13 cellular contexts compared by ENCODE assay signal in genomic region chr15:66115568-66116206, GRCh38.
DNase-seq lines count a peak whose midpoint lies in the region; ATAC-seq and TF ChIP-seq lines count a peak whose summit lies in the region.
"Had no signal": no experiment of that assay in that cellular context is flagged by ENCODE, and none has a peak within 500 bp of the region (broad histone marks: within the 10 kb centered on the region; RNA-seq: fewer than 3 reads in every experiment).

No MANE protein-coding gene starts in this region.

- peaks cover 2% of the 10 kb centered on the region for H3K4me1 Mint-ChIP-seq in memory B cell

- ATAC-seq in memory B cell (ENCODE audit: low read depth) = peak; percentile 17
- ATAC-seq in HG03025 (IDR thresholded peaks at IDR 0.05; ENCODE audit: low FRiP score, unreplicated experiment) = no peak

- no peak for TF ChIP-seq POLR2A in vagina (IDR thresholded peaks at IDR 0.05)

- H3K27ac Mint-ChIP-seq in memory B cell = no peak overlapping the region
- H3K27ac Mint-ChIP-seq: neural progenitor cell had no signal

- no peak overlapping the region for H3K4me3 Mint-ChIP-seq in memory B cell
- H3K4me3 Mint-ChIP-seq: neural progenitor cell had no signal

- H3K27me3 Mint-ChIP-seq in memory B cell = peaks cover 16% of the 10 kb centered on the region

- H3K36me3 ChIP-seq in vagina = no peaks in the 10 kb centered on the region
- H3K36me3 ChIP-seq: MG63, neural progenitor cell, stomach had no signal

- no peak overlapping the region for H3K27ac ChIP-seq in vagina
- H3K27ac ChIP-seq: epithelial cell of prostate, neural progenitor cell, stomach had no signal

- no peaks in the 10 kb centered on the region for H3K9me3 ChIP-seq in vagina
- H3K9me3 ChIP-seq: MG63, stomach had no signal

- H3K36me3 Mint-ChIP-seq in memory B cell = no peaks in the 10 kb centered on the region
- H3K36me3 Mint-ChIP-seq: neural progenitor cell had no signal

- H3K9me3 Mint-ChIP-seq in memory B cell = no peaks in the 10 kb centered on the region
- H3K9me3 Mint-ChIP-seq: neural progenitor cell had no signal

- no peaks in the 10 kb centered on the region for H3K4me1 ChIP-seq in vagina
- H3K4me1 ChIP-seq: stomach had no signal

- no peak for TF ChIP-seq CTCF in vagina (IDR thresholded peaks at IDR 0.05)

- H3K4me3 ChIP-seq in vagina = no peak overlapping the region
- H3K4me3 ChIP-seq: MG63, neural progenitor cell, stomach had no signal

- DNase-seq in NCI-H1436 (lab: John Stamatoyannopoulos, UW) (peak; percentile 26), NCI-H1436 treated with DMSO at 0.1 percent for 48 hours (lab: John Stamatoyannopoulos, UW) (no peak), NCI-H1105 (lab: John Stamatoyannopoulos, UW) (peak; percentile 50), memory B cell (ENCODE audit: low spot score in 2 of 2) (no peak), germinal center (ENCODE audit: low spot score) (no peak), vagina (ENCODE audit: extremely low spot score in 2 of 2) (no peak)
- DNase-seq in activated CD8-positive, alpha-beta memory T cell treated with anti-CD3 and anti-CD28 coated beads, Interleukin-2, amount 50 U/mL, for 4 hours = peak; percentile 24
- DNase-seq: MG63; stimulated activated CD4-positive, alpha-beta T cell treated with anti-CD3 and anti-CD28 coated beads, Interleukin-15, amount 100 ng/mL, for 24 hours; stomach had no signal

- no peaks in the 10 kb centered on the region for H3K27me3 ChIP-seq in vagina

- intact Hi-C loops in vagina (cut with DNase I) = no loop called here

Comparison
In these comparisons a context has a peak if more than half of its experiments do, and no peak if none do; other contexts are left out.
1. DNase-seq: peak in NCI-H1436 (single experiment), NCI-H1105 (single experiment) and activated CD8-positive, alpha-beta memory T cell treated with anti-CD3 and anti-CD28 coated beads, Interleukin-2, amount 50 U/mL, for 4 hours (single experiment); none in NCI-H1436 treated with DMSO at 0.1 percent for 48 hours (single experiment), memory B cell (0 of 2), germinal center (single experiment) and vagina (0 of 2).